ENCODE assay signal across 22 cellular contexts in genomic region chr1:60753508-60753907, GRCh38.
"Had no signal": no experiment of that assay in that cellular context is flagged by ENCODE, and none has a peak within 500 bp of the region (broad histone marks: within the 10 kb centered on the region; RNA-seq: fewer than 3 reads in every experiment).

No MANE protein-coding gene starts in this region.

- DNase-seq: activated CD4-positive, alpha-beta T cell treated with anti-CD3 and anti-CD28 coated beads, Interleukin-2, amount 50 U/mL, for 1 hour; activated CD4-positive, CD25-positive, alpha-beta regulatory T cell treated with anti-CD3 and anti-CD28 coated beads, Interleukin-2, amount 50 U/mL, for 72 hours; activated CD8-positive, alpha-beta T cell treated with anti-CD3 and anti-CD28 coated beads, Interleukin-2, amount 10 ng/mL, durations not matched to agents 7 days and 5 days; activated gamma-delta T cell; aorta; dermis blood vessel endothelial cell; effector CD8-positive, alpha-beta T cell; erythroblast; foreskin fibroblast; kidney; lower lobe of right lung; mesendoderm; mucosa of descending colon; naive B cell; occipital lobe; stimulated activated CD4-positive, alpha-beta T cell treated with anti-CD3 and anti-CD28 coated beads, Interleukin-15, amount 100 ng/mL, for 24 hours; stomach; transverse colon; WERI-Rb-1 had no signal

- ATAC-seq: activated CD8-positive, alpha-beta T cell treated with anti-CD3 and anti-CD28 coated beads, Interleukin-2, amount 10 ng/mL, durations not matched to agents 7 days and 5 days; left lobe of liver; lower lobe of right lung; mucosa of descending colon; sciatic nerve; stimulated activated memory B cell treated with anti-CD40 and anti-IgM and Interleukin-4, amounts not matched to agents 10 μg/mL and 1 μg/mL and 100 μg/mL, for 72 hours had no signal
